In genomic region chr17:54951286-54951685, GRCh38 we compare ENCODE assay signal across 1 cellular context.
A peak's percentile ranks its signal among the peaks of the same experiment; 100 is the strongest.
TF ChIP-seq lines count a peak whose summit lies in the region.

No MANE protein-coding gene starts in this region.

TF ChIP-seq in HepG2, 621 proteins besides CTCF, POLR2A, EP300 and RAD21:
- TF ChIP-seq POLR2G (IDR thresholded peaks at IDR 0.05; ENCODE audit: low read depth, low read length) (peak; percentile 14; the same call in 1 of the 2 replicates), GPBP1L1 (CRISPR knock-in tag; IDR thresholded peaks at IDR 0.05) (no peak), ZNF180 (CRISPR knock-in tag; IDR thresholded peaks at IDR 0.05; ENCODE audit: borderline replicate concordance, low read depth) (no peak), ZNF546 (CRISPR knock-in tag; conservative IDR thresholded peaks at IDR 0.05) (no peak), ZSCAN25 (CRISPR knock-in tag; IDR thresholded peaks at IDR 0.05) (no peak), FOXP1 (IDR thresholded peaks at IDR 0.05) (no peak), FOXP1 (CRISPR knock-in tag; IDR thresholded peaks at IDR 0.05) (no peak), KDM6A (CRISPR knock-in tag; IDR thresholded peaks at IDR 0.05; ENCODE audit: low read depth) (no peak), RBM22 (optimal IDR thresholded peaks at IDR 0.05; ENCODE audit: low read length) (peak; percentile 51), ADNP (CRISPR knock-in tag; IDR thresholded peaks at IDR 0.05) (no peak), KLF16 (CRISPR knock-in tag; IDR thresholded peaks at IDR 0.05) (no peak), GMEB2 (CRISPR knock-in tag; IDR thresholded peaks at IDR 0.05; ENCODE audit: low read depth) (no peak), DZIP1 (CRISPR knock-in tag; IDR thresholded peaks at IDR 0.05) (no peak), RFXANK (CRISPR knock-in tag; IDR thresholded peaks at IDR 0.05) (no peak), PRPF4 (IDR thresholded peaks at IDR 0.05; ENCODE audit: low read depth, low read length, poor library complexity, severe bottlenecking) (no peak), NCOR1 (IDR thresholded peaks at IDR 0.05; ENCODE audit: borderline replicate concordance, low read length) (no peak), ARNT2 (CRISPR knock-in tag; IDR thresholded peaks at IDR 0.05; ENCODE audit: low read depth) (no peak), SIN3B (IDR thresholded peaks at IDR 0.05; ENCODE audit: low read length) (no peak)
